2 cellular contexts compared by ENCODE assay signal in genomic region chr3:12194209-12194608, GRCh38.
TF ChIP-seq lines count a peak whose summit lies in the region.

No MANE protein-coding gene starts in this region.

TF ChIP-seq in A549, 52 proteins besides CTCF, POLR2A, EP300 and RAD21 (continued from another document and continues in another):
- no peak for TF ChIP-seq NR3C1 (IDR thresholded peaks at IDR 0.05)
- TF ChIP-seq ZC3H11A (IDR thresholded peaks at IDR 0.05) = no peak
- no peak for TF ChIP-seq TP53 (CRISPR knock-in tag; IDR thresholded peaks at IDR 0.05)
- no peak for TF ChIP-seq CHD2 (IDR thresholded peaks at IDR 0.05; ENCODE audit: low read length, partially characterized antibody)
- 0 out of 2 replicates have a peak, but pooled peaks have one; percentile 51 for TF ChIP-seq MYC (IDR thresholded peaks at IDR 0.05; ENCODE audit: borderline replicate concordance, low read length)
- TF ChIP-seq REST (IDR thresholded peaks at IDR 0.05) = no peak
- TF ChIP-seq RARB (CRISPR knock-in tag; IDR thresholded peaks at IDR 0.05) = no peak
- peak; percentile 43; the same call in 1 of the 2 replicates for TF ChIP-seq MAX (IDR thresholded peaks at IDR 0.05)
- TF ChIP-seq PBX3 (IDR thresholded peaks at IDR 0.05) = no peak
- TF ChIP-seq TFCP2L1 (CRISPR knock-in tag; IDR thresholded peaks at IDR 0.05) = no peak
- TF ChIP-seq MAFK (IDR thresholded peaks at IDR 0.05; ENCODE audit: partially characterized antibody) = peak; percentile 99
- no peak for TF ChIP-seq POLR2AphosphoS2 (conservative IDR thresholded peaks at IDR 0.05; ENCODE audit: low read length)
- no peak for TF ChIP-seq RCOR1 (IDR thresholded peaks at IDR 0.05; ENCODE audit: low read depth, low read length)
- TF ChIP-seq FOSL2 (IDR thresholded peaks at IDR 0.05) = peak; percentile 64
- TF ChIP-seq FOSL2 (CRISPR knock-in tag; IDR thresholded peaks at IDR 0.05) = peak; percentile 73
- no peak for TF ChIP-seq FOSB (CRISPR knock-in tag; IDR thresholded peaks at IDR 0.05)
- no peak for TF ChIP-seq KDM5A (IDR thresholded peaks at IDR 0.05)
- TF ChIP-seq GATA3 (IDR thresholded peaks at IDR 0.05; ENCODE audit: borderline replicate concordance) = no peak
- TF ChIP-seq HEYL (CRISPR knock-in tag; IDR thresholded peaks at IDR 0.05) = peak; percentile 58; the same call in 1 of the 2 replicates
- TF ChIP-seq SREBF2 (IDR thresholded peaks at IDR 0.05) = no peak
- no peak for TF ChIP-seq MAZ (IDR thresholded peaks at IDR 0.05; ENCODE audit: borderline replicate concordance, low read depth, low read length)
- TF ChIP-seq EHF (CRISPR knock-in tag; IDR thresholded peaks at IDR 0.05) = no peak
- no peak for TF ChIP-seq ATOH8 (CRISPR knock-in tag; IDR thresholded peaks at IDR 0.05; ENCODE audit: low read depth)
- TF ChIP-seq FOXS1 (CRISPR knock-in tag; IDR thresholded peaks at IDR 0.05) = no peak
- TF ChIP-seq SMC3 (IDR thresholded peaks at IDR 0.05) = no peak
- no peak for TF ChIP-seq ESRRA (IDR thresholded peaks at IDR 0.05; ENCODE audit: borderline replicate concordance, low read length)
- TF ChIP-seq HOXA7 (CRISPR knock-in tag; IDR thresholded peaks at IDR 0.05) = no peak
- no peak for TF ChIP-seq RFX5 (IDR thresholded peaks at IDR 0.05)
- TF ChIP-seq JUNB (IDR thresholded peaks at IDR 0.05) = peak; percentile 58
- TF ChIP-seq HDAC2 (IDR thresholded peaks at IDR 0.05) = no peak
- peak; percentile 97 for TF ChIP-seq NFE2L2 (conservative IDR thresholded peaks at IDR 0.05; ENCODE audit: low read length)
- TF ChIP-seq CEBPB (IDR thresholded peaks at IDR 0.05) = peak; percentile 70 to 80; a peak in 3 of 4 replicates
- no peak for TF ChIP-seq HOXB13 (CRISPR knock-in tag; IDR thresholded peaks at IDR 0.05; ENCODE audit: low read depth)
- no peak for TF ChIP-seq CHD4 (IDR thresholded peaks at IDR 0.05; ENCODE audit: borderline replicate concordance)
- no peak for TF ChIP-seq ZNF302 (CRISPR knock-in tag; IDR thresholded peaks at IDR 0.05)
- no peak for TF ChIP-seq HES2 (IDR thresholded peaks at IDR 0.05)
- TF ChIP-seq USF2 (IDR thresholded peaks at IDR 0.05) = no peak
- no peak for TF ChIP-seq EHMT2 (IDR thresholded peaks at IDR 0.05; ENCODE audit: low read depth)

TF ChIP-seq in IMR-90, 13 proteins besides CTCF, POLR2A, EP300 and RAD21 (continued from another document):
- peak; percentile 82; the same call in 1 of the 2 replicates for TF ChIP-seq FOS (IDR thresholded peaks at IDR 0.05; ENCODE audit: low read depth, low read length)
- no peak for TF ChIP-seq SMC3 (IDR thresholded peaks at IDR 0.05; ENCODE audit: low read depth, low read length)
- TF ChIP-seq NFE2L2 (IDR thresholded peaks at IDR 0.05; ENCODE audit: low read depth, low read length) = peak; percentile 99
TF ChIP-seq in IMR-90: peak in this region for 4.
